Comparison of ENCODE assay signal across 8 cellular contexts in the genomic region with DNA sequence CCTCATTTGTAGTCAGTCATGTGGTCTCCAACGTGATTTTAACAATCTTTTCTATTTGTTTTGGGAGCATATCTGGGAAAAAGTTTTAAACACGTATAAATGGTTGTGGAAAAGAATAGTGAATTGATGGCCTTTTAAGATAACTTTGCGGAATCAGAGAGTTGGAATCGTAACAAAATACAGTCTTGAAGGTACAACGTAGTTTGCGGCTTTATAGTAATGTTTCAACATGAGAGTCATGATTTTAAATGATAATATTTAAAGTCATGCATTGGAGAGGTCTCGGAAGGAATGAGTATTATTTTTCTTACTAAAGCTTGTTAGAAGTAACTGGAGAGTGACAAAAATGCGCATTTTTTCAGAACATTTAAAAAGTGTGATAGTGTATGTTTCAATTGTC. TPM values are rescaled to one million over a fixed set of nuclear protein-coding genes. Genes with fewer than 3 reads are reported as not detected.
A peak's percentile ranks its signal among the peaks of the same experiment; 100 is the strongest.
DNase-seq lines count a peak whose midpoint lies in the region; TF ChIP-seq lines count a peak whose summit lies in the region.

No MANE protein-coding gene starts in this region.

- peak overlapping the region in 5 of 7 donors; percentile 93 to 98 (median 94) for H3K27ac Mint-ChIP-seq in CD14-positive monocyte
- H3K27ac Mint-ChIP-seq in neural crest cell (ENCODE audit: unreplicated experiment): peak overlapping the region; percentile 98

- TF ChIP-seq CTCF in CD14-positive monocyte (IDR thresholded peaks at IDR 0.05) (no peak), neural crest cell (conservative IDR thresholded peaks at IDR 0.05) (no peak), GM10266 (IDR thresholded peaks at IDR 0.05; ENCODE audit: control insufficient read depth, insufficient read depth, low read depth, missing control alignments) (no peak)

- H3K4me1 Mint-ChIP-seq in CD14-positive monocyte (peaks cover 24% of the 10 kb centered on the region), neural crest cell (peaks cover 41% of the 10 kb centered on the region)

- no peaks in the 10 kb centered on the region for H3K4me1 ChIP-seq in NT2/D1 (ENCODE audit: insufficient read depth, insufficient read length)
- H3K4me1 ChIP-seq in effector memory CD4-positive, alpha-beta T cell (ENCODE audit: control insufficient read depth, insufficient read depth, low read length, poor library complexity, severe bottlenecking): peaks cover 6% of the 10 kb centered on the region

- H3K36me3 ChIP-seq in NT2/D1 (ENCODE audit: insufficient read depth, insufficient read length, low read length): peaks cover 36% of the 10 kb centered on the region
- H3K36me3 ChIP-seq in effector memory CD4-positive, alpha-beta T cell (ENCODE audit: control insufficient read depth, insufficient read depth, low read length): no peaks in the 10 kb centered on the region

- H3K36me3 Mint-ChIP-seq in CD14-positive monocyte (peaks cover 7 to 18% of the 10 kb centered on the region in 2 donors), neural crest cell (ENCODE audit: low read depth) (peaks cover 12% of the 10 kb centered on the region)

- H3K9me3 Mint-ChIP-seq in CD14-positive monocyte (peaks cover 0 to 5% (median 4%) of the 10 kb centered on the region in 7 donors), neural crest cell (peaks cover 4% of the 10 kb centered on the region)

- peak overlapping the region; percentile 83 for H3K27ac ChIP-seq in effector memory CD4-positive, alpha-beta T cell (ENCODE audit: insufficient read depth, low read length, poor library complexity, severe bottlenecking)

- DNase-seq in CD14-positive monocyte (ENCODE audit: low spot score) (no peak), NT2/D1 (ENCODE audit: low read depth, low spot score) (no peak), neural crest cell (ENCODE audit: low read depth, low spot score) (no peak), NCI-H69 (lab: John Stamatoyannopoulos, UW) (no peak), GM10266 (ENCODE audit: extremely low spot score) (no peak), EL (no peak), retina (no peak)
- no peak for DNase-seq in effector memory CD4-positive, alpha-beta T cell

- intact Hi-C loops in CD14-positive monocyte (cut with micrococcal nuclease): no loop called here

- H3K27me3 ChIP-seq in NT2/D1 (ENCODE audit: insufficient read depth, insufficient read length): no peaks in the 10 kb centered on the region
- H3K27me3 ChIP-seq in effector memory CD4-positive, alpha-beta T cell (replicated peaks; ENCODE audit: control insufficient read depth, insufficient read depth, low read length, poor library complexity, severe bottlenecking): no peaks in the 10 kb centered on the region

- H3K4me3 Mint-ChIP-seq in CD14-positive monocyte (peak overlapping the region; percentile 99 to 100), neural crest cell (peak overlapping the region; percentile 99)

- peak overlapping the region; percentile 100 for H3K9ac ChIP-seq in NT2/D1 (ENCODE audit: insufficient read length, low read depth)

- peak overlapping the region; percentile 99 for H3K4me3 ChIP-seq in NT2/D1 (ENCODE audit: insufficient read length, low read depth)
- H3K4me3 ChIP-seq in effector memory CD4-positive, alpha-beta T cell (ENCODE audit: insufficient read depth, low read depth, low read length, poor library complexity, severe bottlenecking): peak overlapping the region; percentile 94

- H3K27me3 Mint-ChIP-seq in CD14-positive monocyte (ENCODE audit: low read depth in 3 of 3) (peaks cover 2 to 5% (median 4%) of the 10 kb centered on the region in 3 donors), neural crest cell (ENCODE audit: low read depth) (peaks cover 9% of the 10 kb centered on the region)

- peaks cover 7% of the 10 kb centered on the region; the same call in 1 of the 2 replicates for H3K9me3 ChIP-seq in NT2/D1 (ENCODE audit: insufficient read depth, low read length)
- no peaks in the 10 kb centered on the region for H3K9me3 ChIP-seq in effector memory CD4-positive, alpha-beta T cell (ENCODE audit: control insufficient read depth, low read length)

RNA-seq across cellular contexts. Expression of a gene that starts 1.6 kb away (rescaled TPM):
- 1 to 10 TPM; 3.0 to 4.4 TPM for polyA plus RNA-seq in CD14-positive monocyte
- total RNA-seq in neural crest cell: 35.2 and 38.3 TPM in 2 replicates
